34 cellular contexts compared by ENCODE assay signal in genomic region chr17:49886036-49886435, GRCh38. TPM values are rescaled to one million over a fixed set of nuclear protein-coding genes. Genes with fewer than 3 reads are reported as not detected.
"Had no signal": no experiment of that assay in that cellular context is flagged by ENCODE, and none has a peak within 500 bp of the region (broad histone marks: within the 10 kb centered on the region; RNA-seq: fewer than 3 reads in every experiment).

No MANE protein-coding gene starts in this region.

- H3K36me3 Mint-ChIP-seq: activated CD4-positive, alpha-beta memory T cell treated with anti-CD3 and anti-CD28 coated beads for 36 hours; activated CD8-positive, alpha-beta memory T cell treated with anti-CD3 and anti-CD28 coated beads, Interleukin-2, amount 10 ng/mL, durations not matched to agents 7 days and 5 days; brain; IgD-negative memory B cell; WTC11 had no signal

- H3K27ac Mint-ChIP-seq: activated CD4-positive, alpha-beta memory T cell treated with anti-CD3 and anti-CD28 coated beads for 36 hours; activated CD8-positive, alpha-beta memory T cell treated with anti-CD3 and anti-CD28 coated beads, Interleukin-2, amount 10 ng/mL, durations not matched to agents 7 days and 5 days; activated T-cell treated with anti-CD3 and anti-CD28 coated beads, Interleukin-2, amount 50 U/mL, for 72 hours; activated T-helper 17 cell treated with anti-CD3 and anti-CD28 coated beads, Interleukin-2, amount 50 U/mL, for 72 hours; brain; IgD-negative memory B cell; T-helper 1 cell treated with Interleukin-12 subunit alpha and Interleukin-12 subunit beta and Interleukin-4 antibody, amounts not matched to agents 30 μg/mL and 1 μg/mL, for 36 hours; T-helper 2 cell treated with Interferon-gamma antibody and Interleukin-4, amounts not matched to agents 5 μg/mL and 100 μg/mL, for 36 hours; WTC11 had no signal

- H3K9ac ChIP-seq: SK-N-SH had no signal

- H3K4me3 Mint-ChIP-seq: activated CD4-positive, alpha-beta memory T cell treated with anti-CD3 and anti-CD28 coated beads for 36 hours; activated CD8-positive, alpha-beta memory T cell treated with anti-CD3 and anti-CD28 coated beads, Interleukin-2, amount 10 ng/mL, durations not matched to agents 7 days and 5 days; activated T-cell treated with anti-CD3 and anti-CD28 coated beads, Interleukin-2, amount 50 U/mL, for 72 hours; activated T-helper 17 cell treated with anti-CD3 and anti-CD28 coated beads, Interleukin-2, amount 50 U/mL, for 72 hours; brain; IgD-negative memory B cell; T-helper 1 cell treated with Interleukin-12 subunit alpha and Interleukin-12 subunit beta and Interleukin-4 antibody, amounts not matched to agents 30 μg/mL and 1 μg/mL, for 36 hours; T-helper 2 cell treated with Interferon-gamma antibody and Interleukin-4, amounts not matched to agents 5 μg/mL and 100 μg/mL, for 36 hours; WTC11 had no signal

- H3K4me2 ChIP-seq: SK-N-SH had no signal

- H3K9me3 ChIP-seq: adrenal gland, Peyer's patch, SJSA1, SK-N-SH had no signal

- H3K27ac ChIP-seq: adrenal gland, cardiac muscle cell, Peyer's patch, SJSA1 had no signal

- H3K4me1 Mint-ChIP-seq: activated CD8-positive, alpha-beta memory T cell treated with anti-CD3 and anti-CD28 coated beads, Interleukin-2, amount 10 ng/mL, durations not matched to agents 7 days and 5 days; activated T-helper 17 cell treated with anti-CD3 and anti-CD28 coated beads, Interleukin-2, amount 50 U/mL, for 72 hours; IgD-negative memory B cell had no signal

- H3K9me2 ChIP-seq: SK-N-SH had no signal

- H3K36me3 ChIP-seq: adrenal gland, cardiac muscle cell, Peyer's patch, SJSA1 had no signal

- ATAC-seq: activated CD4-positive, CD25-positive, alpha-beta regulatory T cell treated with anti-CD3 and anti-CD28 coated beads, Interleukin-2, amount 50 U/mL, for 24 hours; activated CD8-positive, alpha-beta memory T cell treated with anti-CD3 and anti-CD28 coated beads, Interleukin-2, amount 10 ng/mL, durations not matched to agents 7 days and 5 days; activated T-cell treated with anti-CD3 and anti-CD28 coated beads, Interleukin-2, amount 50 U/mL, for 72 hours; activated T-helper 17 cell treated with anti-CD3 and anti-CD28 coated beads, Interleukin-2, amount 50 U/mL, for 72 hours; WTC11 had no signal

- H3K4me1 ChIP-seq: adrenal gland, SJSA1 had no signal

- DNase-seq: activated CD4-positive, alpha-beta memory T cell treated with anti-CD3 and anti-CD28 coated beads for 36 hours; activated CD4-positive, alpha-beta T cell treated with anti-CD3 and anti-CD28 coated beads for 4 hours; activated CD4-positive, alpha-beta T cell treated with anti-CD3 and anti-CD28 coated beads, Interleukin-2, amount 50 U/mL, for 1 hour; activated CD8-positive, alpha-beta memory T cell treated with anti-CD3 and anti-CD28 coated beads, Interleukin-2, amount 10 ng/mL, durations not matched to agents 7 days and 5 days; activated CD8-positive, alpha-beta memory T cell treated with anti-CD3 and anti-CD28 coated beads, Interleukin-2, amount 50 U/mL, for 48 hours; activated effector memory CD4-positive, alpha-beta T cell treated with anti-CD3 and anti-CD28 coated beads, Interleukin-2, amount 50 U/mL, for 16 hours; activated naive CD4-positive, alpha-beta T cell; activated naive CD4-positive, alpha-beta T cell treated with anti-CD3 and anti-CD28 coated beads, Interleukin-2, amount 50 U/mL, for 16 hours; activated T-cell treated with anti-CD3 and anti-CD28 coated beads, Interleukin-2, amount 50 U/mL, for 72 hours; adrenal gland; Karpas-422; KBM-7; NCI-H1105 treated with DMSO at 0.1 percent for 48 hours; NCI-H1436 treated with DMSO at 0.1 percent for 48 hours; NCI-H1694 treated with DMSO at 0.1 percent for 48 hours; NCI-H2029; NCI-H345; NCI-H524 treated with DMSO at 0.1 percent for 48 hours; Peyer's patch; RPMI8226; SHP77 treated with DMSO at 0.1 percent for 48 hours; SK-N-SH had no signal

- H3K9me3 Mint-ChIP-seq: activated CD4-positive, alpha-beta memory T cell treated with anti-CD3 and anti-CD28 coated beads for 36 hours; activated T-cell treated with anti-CD3 and anti-CD28 coated beads, Interleukin-2, amount 50 U/mL, for 72 hours; activated T-helper 17 cell treated with anti-CD3 and anti-CD28 coated beads, Interleukin-2, amount 50 U/mL, for 72 hours; T-helper 1 cell treated with Interleukin-12 subunit alpha and Interleukin-12 subunit beta and Interleukin-4 antibody, amounts not matched to agents 30 μg/mL and 1 μg/mL, for 36 hours; T-helper 2 cell treated with Interferon-gamma antibody and Interleukin-4, amounts not matched to agents 5 μg/mL and 100 μg/mL, for 36 hours; WTC11 had no signal

- H3K4me3 ChIP-seq: adrenal gland, cardiac muscle cell, Peyer's patch, SJSA1 had no signal

RNA-seq across cellular contexts. Expression of gene TAC4, which starts 38.2 kb away (rescaled TPM):
- total RNA-seq: activated CD4-positive, alpha-beta memory T cell treated with anti-CD3 and anti-CD28 coated beads for 36 hours; activated CD8-positive, alpha-beta memory T cell treated with anti-CD3 and anti-CD28 coated beads, Interleukin-2, amount 10 ng/mL, durations not matched to agents 7 days and 5 days; activated T-cell treated with anti-CD3 and anti-CD28 coated beads, Interleukin-2, amount 50 U/mL, for 72 hours; activated T-helper 17 cell treated with anti-CD3 and anti-CD28 coated beads, Interleukin-2, amount 50 U/mL, for 72 hours; astrocyte; cardiac muscle cell; MCF 10A; NCI-H460; Peyer's patch; SJSA1; WTC11 had no signal
- polyA plus RNA-seq: IgD-negative memory B cell, SK-N-SH had no signal
